ENCODE assay signal across 17 cellular contexts in genomic region chr16:86521236-86522197, GRCh38. TPM values are rescaled to one million over a fixed set of nuclear protein-coding genes. Genes with fewer than 3 reads are reported as not detected.
DNase-seq lines count a peak whose midpoint lies in the region; ATAC-seq, FAIRE-seq and TF ChIP-seq lines count a peak whose summit lies in the region.
"Had no signal": no experiment of that assay in that cellular context is flagged by ENCODE, and none has a peak within 500 bp of the region (broad histone marks: within the 10 kb centered on the region; RNA-seq: fewer than 3 reads in every experiment).

No MANE protein-coding gene starts in this region.

- H3K27me3 Mint-ChIP-seq in T-helper 2 cell treated with Interferon-gamma antibody and Interleukin-4, amounts not matched to agents 5 μg/mL and 100 μg/mL, for 36 hours (ENCODE audit: low read depth), result peaks cover 29% of the 10 kb centered on the region

- no peak overlapping the region for H4K5ac ChIP-seq in H1 (ENCODE audit: insufficient read length, low read depth, low read length)

- H3K4me3 Mint-ChIP-seq in T-helper 2 cell treated with Interferon-gamma antibody and Interleukin-4, amounts not matched to agents 5 μg/mL and 100 μg/mL, for 36 hours, result no peak overlapping the region
- H3K4me3 Mint-ChIP-seq: CD4-positive, CD25-positive, alpha-beta regulatory T cell had no signal

- no peak overlapping the region for H3K18ac ChIP-seq in H1 (ENCODE audit: extremely low read depth, low read length)

- H3K27me3 ChIP-seq in left ventricle myocardium inferior (ENCODE audit: low read depth), result peaks cover 86% of the 10 kb centered on the region
- peaks cover 24 to 38% (median 30%) of the 10 kb centered on the region in 4 experiments for H3K27me3 ChIP-seq in H1 (replicated peaks in 1 of 4; ENCODE audit: control insufficient read depth in 3 of 4, extremely low read depth in 1 of 4, insufficient read depth in 3 of 4, low read length in 3 of 4)
- H3K27me3 ChIP-seq in spleen (replicated peaks in 1 of 7), result peaks cover 0 to 75% (median 45%) of the 10 kb centered on the region in 7 donors
- H3K27me3 ChIP-seq: SJSA1 had no signal

- intact Hi-C loops in left ventricle myocardium inferior (cut with micrococcal nuclease) (no loop called here), Right ventricle myocardium superior (cut with DNase I) (no loop called here), spleen (cut with DNase I; ENCODE audit: low total_unique reads) (loop anchor here (5.0 to 10.0 kb wide), 2 partner anchors 449 to 477 kb away; no protein-coding TSS in a partner anchor)

- H3K4ac ChIP-seq in H1 (replicated peaks; ENCODE audit: insufficient read length, low read depth, low read length), result no peak overlapping the region

- TF ChIP-seq RAD21 in H1 (IDR thresholded peaks at IDR 0.05 in 1 of 2, conservative IDR thresholded peaks at IDR 0.05 in 1 of 2; ENCODE audit: low read depth in 2 of 2, low read length in 2 of 2), result no peak

- H2BK15ac ChIP-seq in H1 (ENCODE audit: low read length), result no peak overlapping the region

- no peaks in the 10 kb centered on the region for H3K9me3 Mint-ChIP-seq in T-helper 2 cell treated with Interferon-gamma antibody and Interleukin-4, amounts not matched to agents 5 μg/mL and 100 μg/mL, for 36 hours

- no peak overlapping the region for H4K91ac ChIP-seq in H1 (replicated peaks; ENCODE audit: insufficient read length, low read length)

- H2AK5ac ChIP-seq in H1 (ENCODE audit: low read depth, low read length), result no peak overlapping the region

- no peaks in the 10 kb centered on the region for H3K79me2 ChIP-seq in H1 (ENCODE audit: control insufficient read depth in 1 of 2, insufficient read depth in 2 of 2, low read length in 2 of 2)

- H3K27ac ChIP-seq in left ventricle myocardium inferior (replicated peaks), result no peak overlapping the region
- no peak overlapping the region for H3K27ac ChIP-seq in H1 (ENCODE audit: low read depth, low read length)
- H3K27ac ChIP-seq in spleen, result no peak overlapping the region
- H3K27ac ChIP-seq: SJSA1 had no signal

- CTCF ChIA-PET in H1 (lab: Charles Lee; ENCODE audit: partially characterized antibody), result interaction anchor here (0.7 to 6.0 kb wide), 15 partner anchors 9 to 502 kb away, joined by 3 to 84 read pairs (median 5); no protein-coding TSS in a partner anchor

- H3K36me3 ChIP-seq in left ventricle myocardium inferior (no peaks in the 10 kb centered on the region), H1 (ENCODE audit: control insufficient read depth in 2 of 4, insufficient read depth in 4 of 4, low read length in 3 of 4) (no peaks in the 10 kb centered on the region), spleen (no peaks in the 10 kb centered on the region)

- H4K8ac ChIP-seq in H1 (ENCODE audit: extremely low read depth, insufficient read depth, low read length), result no peak overlapping the region

- no peak overlapping the region for H3K23ac ChIP-seq in H1 (ENCODE audit: insufficient read length)

- no peak overlapping the region for H2BK12ac ChIP-seq in H1 (ENCODE audit: low read depth, low read length)

- TF ChIP-seq EP300 in H1 (IDR thresholded peaks at IDR 0.05; ENCODE audit: borderline replicate concordance in 1 of 2, low read depth in 2 of 2, low read length in 2 of 2), result no peak

- no peak overlapping the region for H2BK5ac ChIP-seq in H1 (ENCODE audit: low read depth, low read length)

- DNase-seq in left ventricle myocardium inferior, result peak; percentile 1
- DNase-seq in Right ventricle myocardium superior, result no peak
- DNase-seq in NOMO-1 treated with DMSO at 0.1 percent for 48 hours (lab: John Stamatoyannopoulos, UW; ENCODE audit: unreplicated experiment), result peak; percentile 36
- no peak for DNase-seq in H1 (ENCODE audit: low read depth in 1 of 2, low spot score in 2 of 2)
- DNase-seq in spleen, result peak; percentile 55
- no peak for DNase-seq in GM10266 (ENCODE audit: extremely low spot score)
- DNase-seq in stimulated activated CD4-positive, alpha-beta T cell treated with anti-CD3 and anti-CD28 coated beads, Interleukin-2, amount 100 ng/mL, for 48 hours, result no peak
- no peak for DNase-seq in T-helper 2 cell treated with Interferon-gamma antibody and Interleukin-4, amounts not matched to agents 5 μg/mL and 100 μg/mL, for 36 hours (ENCODE audit: low spot score)
- DNase-seq: 8988T; CD4-positive, CD25-positive, alpha-beta regulatory T cell; DMS79 treated with DMSO at 0.1 percent for 48 hours; GDM1; NCI-H1436 treated with DMSO at 0.1 percent for 48 hours; NCI-H2081; NCI-H524 had no signal

- no peak overlapping the region for H3K14ac ChIP-seq in H1 (ENCODE audit: insufficient read length)

- no peak overlapping the region for H3K4me3 ChIP-seq in left ventricle myocardium inferior
- H3K4me3 ChIP-seq in H1 (ENCODE audit: extremely low read depth in 1 of 4, insufficient read depth in 2 of 4, low read depth in 3 of 4, low read length in 4 of 4), result no peak overlapping the region
- no peak overlapping the region for H3K4me3 ChIP-seq in spleen
- H3K4me3 ChIP-seq: SJSA1 had no signal

- ATAC-seq in Right ventricle myocardium superior (ENCODE audit: poor library complexity), result no peak

- TF ChIP-seq POLR2A in H1 (IDR thresholded peaks at IDR 0.05; ENCODE audit: control extremely low read depth in 1 of 2, low read depth in 2 of 2, low read length in 2 of 2) (no peak), spleen (IDR thresholded peaks at IDR 0.05) (no peak)

- no peaks in the 10 kb centered on the region for H3K36me3 Mint-ChIP-seq in T-helper 2 cell treated with Interferon-gamma antibody and Interleukin-4, amounts not matched to agents 5 μg/mL and 100 μg/mL, for 36 hours (ENCODE audit: low read depth)
- H3K36me3 Mint-ChIP-seq: CD4-positive, CD25-positive, alpha-beta regulatory T cell had no signal

- H2BK120ac ChIP-seq in H1 (replicated peaks; ENCODE audit: low read depth, low read length), result no peak overlapping the region

- H2BK20ac ChIP-seq in H1 (ENCODE audit: low read length), result no peak overlapping the region

- WGBS in H1 (ENCODE audit: extremely low coverage in 1 of 2, insufficient coverage in 1 of 2, insufficient read length in 1 of 2, insufficient replicate concordance in 2 of 2, low coverage in 1 of 2, low lambda C conversion rate in 2 of 2, missing lambda C conversion rate in 1 of 2), 2 experiments, result 85% methylated on average over 29 of the region's 35 CpGs; no CpG with 5 or more reads in 1 of the 2 experiments
- WGBS in spleen, 5 donors, result 68 to 82% (median 72%) methylated on average over 34 to 35 of the region's 35 CpGs

- peaks cover 4 to 5% of the 10 kb centered on the region in 2 experiments for H4K20me1 ChIP-seq in H1 (replicated peaks in 1 of 2; ENCODE audit: control insufficient read depth in 1 of 2, insufficient read depth in 2 of 2, low read length in 2 of 2)

- peaks cover 5% of the 10 kb centered on the region for H3K4me1 Mint-ChIP-seq in T-helper 2 cell treated with Interferon-gamma antibody and Interleukin-4, amounts not matched to agents 5 μg/mL and 100 μg/mL, for 36 hours (ENCODE audit: low read depth)

- no peak for TF ChIP-seq CTCF in left ventricle myocardium inferior (IDR thresholded peaks at IDR 0.05; ENCODE audit: borderline replicate concordance)
- peak in 2 of 3 experiments; percentile 10 to 16; a peak in 2 of 4 replicates for TF ChIP-seq CTCF in H1 (IDR thresholded peaks at IDR 0.05; ENCODE audit: control extremely low read depth in 1 of 3, insufficient read depth in 1 of 3, low read depth in 1 of 3, low read length in 3 of 3)
- TF ChIP-seq CTCF in spleen (IDR thresholded peaks at IDR 0.05 in 8 of 11, conservative IDR thresholded peaks at IDR 0.05 in 3 of 11), result no peak
- TF ChIP-seq CTCF in GM10266 (IDR thresholded peaks at IDR 0.05; ENCODE audit: control insufficient read depth, insufficient read depth, low read depth, missing control alignments), result no peak

- H3K79me1 ChIP-seq in H1 (ENCODE audit: low read depth, low read length), result no peaks in the 10 kb centered on the region

- no peak overlapping the region for H3K4me2 ChIP-seq in H1 (ENCODE audit: insufficient read depth in 1 of 2, low read depth in 2 of 2, low read length in 2 of 2)

- H2AFZ ChIP-seq in H1 (ENCODE audit: low read length), result no peak overlapping the region

- H3K9ac ChIP-seq in H1 (replicated peaks in 1 of 4; ENCODE audit: extremely low read depth in 1 of 4, low read depth in 3 of 4, low read length in 3 of 4), result no peak overlapping the region

- no peak overlapping the region for H3K27ac Mint-ChIP-seq in T-helper 2 cell treated with Interferon-gamma antibody and Interleukin-4, amounts not matched to agents 5 μg/mL and 100 μg/mL, for 36 hours
- H3K27ac Mint-ChIP-seq: CD4-positive, CD25-positive, alpha-beta regulatory T cell had no signal

- H3K9me3 ChIP-seq in left ventricle myocardium inferior (replicated peaks) (no peaks in the 10 kb centered on the region), H1 (ENCODE audit: insufficient read depth in 2 of 2, low read depth in 1 of 2, low read length in 1 of 2) (no peaks in the 10 kb centered on the region; a peak in 1 of 4 replicates), spleen (no peaks in the 10 kb centered on the region)
- H3K9me3 ChIP-seq: SJSA1 had no signal

- H3K4me1 ChIP-seq in left ventricle myocardium inferior (peaks cover 11% of the 10 kb centered on the region), H1 (replicated peaks in 1 of 4; ENCODE audit: control insufficient read depth in 3 of 4, insufficient read depth in 4 of 4, low read length in 3 of 4) (peaks cover 0 to 4% (median under 1%) of the 10 kb centered on the region in 4 experiments; a peak in 4 of 7 replicates), spleen (peaks cover 10 to 19% (median 15%) of the 10 kb centered on the region in 6 donors)

- no peak overlapping the region for H3K56ac ChIP-seq in H1 (replicated peaks; ENCODE audit: insufficient read length, low read depth, low read length)

- FAIRE-seq in H1 (lab: Jason Lieb, UNC), result no peak
- FAIRE-seq: H54 had no signal

- POLR2A ChIA-PET in H1 (lab: Charles Lee; ENCODE audit: partially characterized antibody), result interaction anchor here (0.6 kb wide), 1 partner anchor 204 kb away, joined by 3 read pairs; no protein-coding TSS in a partner anchor

- H3K23me2 ChIP-seq in H1 (ENCODE audit: low read depth, low read length), result no peaks in the 10 kb centered on the region

RNA-seq across cellular contexts. Expression of gene FOXF1, which starts 11.2 kb away (rescaled TPM):
- total RNA-seq in left ventricle myocardium inferior (0.33 TPM), Right ventricle myocardium superior (0.11 TPM), spleen (1 to 10 TPM in 1 of 7 donors, under 1 TPM in 6; 0.34 to 2.2 (median 0.70) TPM)
- not detected in 2 replicates for total RNA-seq in H1 (2021; fragmentation: NEBNext Ultra II Directional; extraction: Animal tissue kit (Norgen Biotek cat#: 25700))
- polyA plus RNA-seq in H1 (2011; rRNA removed) (0.02 TPM in 1 of 2 replicates, not detected in the other), spleen (under 1 TPM; 0.33 to 0.86 (median 0.64) TPM)
- polyA plus RNA-seq in H1 (2011; cell fraction: cytosol; rRNA removed), result not detected
- not detected for polyA plus RNA-seq in H1 (2011; cell fraction: nucleus; rRNA removed)
- not detected in 4 replicates for polyA plus RNA-seq in H1 (2012, experiment 1 of 2)
- polyA plus RNA-seq in H1 (2012, experiment 2 of 2), result not detected
- 0.02 TPM for polyA plus RNA-seq in H1 (2013, experiment 1 of 2)
- 0.04 TPM for polyA plus RNA-seq in H1 (2013, experiment 2 of 2)
- not detected in 2 replicates for polyA minus RNA-seq in H1 (2011; rRNA and poly(A)+ RNA removed)
- polyA minus RNA-seq in H1 (2011; cell fraction: cytosol; rRNA and poly(A)+ RNA removed), result not detected
- polyA minus RNA-seq in H1 (2011; cell fraction: nucleus; rRNA and poly(A)+ RNA removed), result not detected
- total RNA-seq: CD4-positive, CD25-positive, alpha-beta regulatory T cell had no signal
- polyA plus RNA-seq: CD4-positive, CD25-positive, alpha-beta regulatory T cell had no signal

RNA-seq across cellular contexts. Expression of gene MTHFSD, which starts 33.5 kb away (rescaled TPM):
- 10.2 TPM for total RNA-seq in left ventricle myocardium inferior
- total RNA-seq in Right ventricle myocardium superior, result 9.6 TPM
- total RNA-seq in H1 (2021; fragmentation: NEBNext Ultra II Directional; extraction: Animal tissue kit (Norgen Biotek cat#: 25700)), result 9.8 and 10.8 TPM in 2 replicates
- polyA plus RNA-seq in H1 (2011; rRNA removed), result 7.1 and 11.0 TPM in 2 replicates
- polyA plus RNA-seq in H1 (2011; cell fraction: cytosol; rRNA removed), result 11.7 TPM
- polyA plus RNA-seq in H1 (2011; cell fraction: nucleus; rRNA removed), result 29.4 TPM
- polyA plus RNA-seq in H1 (2012, experiment 1 of 2), result 6.1 to 7.9 TPM (median 6.5 TPM) in 4 replicates
- polyA plus RNA-seq in H1 (2012, experiment 2 of 2), result 3.8 TPM
- polyA plus RNA-seq in H1 (2013, experiment 1 of 2), result 7.4 TPM
- 6.7 TPM for polyA plus RNA-seq in H1 (2013, experiment 2 of 2)
- 16.0 and 19.1 TPM in 2 replicates for polyA minus RNA-seq in H1 (2011; rRNA and poly(A)+ RNA removed)
- polyA minus RNA-seq in H1 (2011; cell fraction: cytosol; rRNA and poly(A)+ RNA removed), result 10.1 TPM
- 36.2 TPM for polyA minus RNA-seq in H1 (2011; cell fraction: nucleus; rRNA and poly(A)+ RNA removed)
- total RNA-seq in spleen, result 10 to 100 TPM; 12.9 to 32.1 (median 24.6) TPM
- 10 to 100 TPM in 2 of 3 donors, 1 to 10 TPM in 1; 9.1 to 12.5 (median 12.2) TPM for polyA plus RNA-seq in spleen

RNA-seq across cellular contexts. Expression of gene FOXC2, which starts 45.1 kb away (rescaled TPM):
- 1.5 TPM for total RNA-seq in left ventricle myocardium inferior
- 1.4 TPM for total RNA-seq in Right ventricle myocardium superior
- total RNA-seq in H1 (2021; fragmentation: NEBNext Ultra II Directional; extraction: Animal tissue kit (Norgen Biotek cat#: 25700)), result 0.09 and 0.11 TPM in 2 replicates
- polyA plus RNA-seq in H1 (2011; rRNA removed), result not detected in 2 replicates
- polyA plus RNA-seq in H1 (2011; cell fraction: cytosol; rRNA removed), result not detected
- polyA plus RNA-seq in H1 (2011; cell fraction: nucleus; rRNA removed), result not detected
- polyA plus RNA-seq in H1 (2012, experiment 1 of 2), result 0.08 TPM in 1 of 4 replicates, not detected in the others
- polyA plus RNA-seq in H1 (2012, experiment 2 of 2), result 0.12 TPM
- 0.34 TPM for polyA plus RNA-seq in H1 (2013, experiment 1 of 2)
- polyA plus RNA-seq in H1 (2013, experiment 2 of 2), result 0.22 TPM
- polyA minus RNA-seq in H1 (2011; rRNA and poly(A)+ RNA removed), result not detected in 2 replicates
- not detected for polyA minus RNA-seq in H1 (2011; cell fraction: cytosol; rRNA and poly(A)+ RNA removed)
- not detected for polyA minus RNA-seq in H1 (2011; cell fraction: nucleus; rRNA and poly(A)+ RNA removed)
- total RNA-seq in spleen, result not detected
- under 1 TPM in 2 of 3 donors, not detected in 1; 0.05 to 0.10 TPM for polyA plus RNA-seq in spleen
- total RNA-seq: CD4-positive, CD25-positive, alpha-beta regulatory T cell had no signal
- polyA plus RNA-seq: CD4-positive, CD25-positive, alpha-beta regulatory T cell had no signal

RNA-seq across cellular contexts. Expression of gene FOXL1, which starts 56.8 kb away (rescaled TPM):
- total RNA-seq in left ventricle myocardium inferior, result 0.38 TPM
- total RNA-seq in Right ventricle myocardium superior, result 0.75 TPM
- 0.29 TPM in 1 of 2 replicates, not detected in the other for total RNA-seq in H1 (2021; fragmentation: NEBNext Ultra II Directional; extraction: Animal tissue kit (Norgen Biotek cat#: 25700))
- 0.03 and 0.09 TPM in 2 replicates for polyA plus RNA-seq in H1 (2011; rRNA removed)
- 0.05 TPM for polyA plus RNA-seq in H1 (2011; cell fraction: cytosol; rRNA removed)
- 0.03 TPM for polyA plus RNA-seq in H1 (2011; cell fraction: nucleus; rRNA removed)
- 0.12 TPM in 1 of 4 replicates, not detected in the others for polyA plus RNA-seq in H1 (2012, experiment 1 of 2)
- not detected for polyA plus RNA-seq in H1 (2012, experiment 2 of 2)
- polyA plus RNA-seq in H1 (2013, experiment 1 of 2), result 0.22 TPM
- polyA plus RNA-seq in H1 (2013, experiment 2 of 2), result 0.17 TPM
- polyA minus RNA-seq in H1 (2011; rRNA and poly(A)+ RNA removed), result not detected in 2 replicates
- polyA minus RNA-seq in H1 (2011; cell fraction: cytosol; rRNA and poly(A)+ RNA removed), result 0.37 TPM
- 0.40 TPM for polyA minus RNA-seq in H1 (2011; cell fraction: nucleus; rRNA and poly(A)+ RNA removed)
- total RNA-seq in spleen, result not detected
- under 1 TPM; 0.03 to 0.29 (median 0.07) TPM for polyA plus RNA-seq in spleen
- total RNA-seq: CD4-positive, CD25-positive, alpha-beta regulatory T cell had no signal
- polyA plus RNA-seq: CD4-positive, CD25-positive, alpha-beta regulatory T cell had no signal

Comparison
In these comparisons a context has a peak if more than half of its experiments do, and no peak if none do; other contexts are left out.
1. DNase-seq: peak in left ventricle myocardium inferior (single experiment), NOMO-1 treated with DMSO at 0.1 percent for 48 hours (single experiment) and spleen (single experiment); none in Right ventricle myocardium superior (single experiment), H1 (0 of 2), GM10266 (single experiment), stimulated activated CD4-positive, alpha-beta T cell treated with anti-CD3 and anti-CD28 coated beads, Interleukin-2, amount 100 ng/mL, for 48 hours (0 of 2) and T-helper 2 cell treated with Interferon-gamma antibody and Interleukin-4, amounts not matched to agents 5 μg/mL and 100 μg/mL, for 36 hours (single experiment).
2. CTCF ChIP-seq: peak in H1 (2 of 3); none in left ventricle myocardium inferior (single experiment), spleen (0 of 11) and GM10266 (single experiment).